1 cellular context compared by ENCODE assay signal in genomic region chr15:79009388-79009787, GRCh38.
TF ChIP-seq lines count a peak whose summit lies in the region.

No MANE protein-coding gene starts in this region.

TF ChIP-seq in K562, 482 proteins besides CTCF, POLR2A, EP300 and RAD21 (continued from another document):
- no peak for TF ChIP-seq ARID3B (CRISPR knock-in tag; IDR thresholded peaks at IDR 0.05; ENCODE audit: borderline replicate concordance)
- no peak for TF ChIP-seq PHB2 (IDR thresholded peaks at IDR 0.05; ENCODE audit: low read depth)
- no peak for TF ChIP-seq USF1 (CRISPR knock-in tag; IDR thresholded peaks at IDR 0.05)
- no peak for TF ChIP-seq IRF1 (CRISPR knock-in tag; IDR thresholded peaks at IDR 0.05; ENCODE audit: borderline replicate concordance)
- no peak for TF ChIP-seq THRAP3 (IDR thresholded peaks at IDR 0.05; ENCODE audit: borderline replicate concordance)
- TF ChIP-seq SPI1 (IDR thresholded peaks at IDR 0.05; ENCODE audit: borderline replicate concordance, low read depth, low read length), result no peak
- TF ChIP-seq HMBOX1 (IDR thresholded peaks at IDR 0.05), result no peak
- TF ChIP-seq EWSR1 (IDR thresholded peaks at IDR 0.05; ENCODE audit: borderline replicate concordance, low read depth, partially characterized antibody), result no peak
- TF ChIP-seq NR2C2 (CRISPR knock-in tag; IDR thresholded peaks at IDR 0.05), result no peak
- TF ChIP-seq NR2C2 (tag; IDR thresholded peaks at IDR 0.05), result no peak
- no peak for TF ChIP-seq MEF2D (tag; conservative IDR thresholded peaks at IDR 0.05; ENCODE audit: low read depth)
- no peak for TF ChIP-seq BCOR (IDR thresholded peaks at IDR 0.05)
- TF ChIP-seq STAT5A (IDR thresholded peaks at IDR 0.05; ENCODE audit: borderline replicate concordance, low read length), result no peak
- TF ChIP-seq ARID4B (CRISPR knock-in tag; IDR thresholded peaks at IDR 0.05), result no peak
